ENCODE assay signal across 24 cellular contexts in genomic region chr13:48244159-48244558, GRCh38. TPM values are rescaled to one million over a fixed set of nuclear protein-coding genes. Genes with fewer than 3 reads are reported as not detected.
DNase-seq lines count a peak whose midpoint lies in the region; ATAC-seq, FAIRE-seq and TF ChIP-seq lines count a peak whose summit lies in the region.
"Had no signal": no experiment of that assay in that cellular context is flagged by ENCODE, and none has a peak within 500 bp of the region (broad histone marks: within the 10 kb centered on the region; RNA-seq: fewer than 3 reads in every experiment).

No MANE protein-coding gene starts in this region.

- peaks cover 2% of the 10 kb centered on the region; the same call in 1 of the 3 replicates for H3K79me2 ChIP-seq in K562 (ENCODE audit: control insufficient read depth, insufficient read depth, low read length)

- TF ChIP-seq RAD21 in K562 (CRISPR knock-in tag; conservative IDR thresholded peaks at IDR 0.05 in 1 of 2, IDR thresholded peaks at IDR 0.05 in 1 of 2), result no peak

- intact Hi-C loops in CD4-positive, alpha-beta memory T cell (cut with micrococcal nuclease), result no loop called here
- intact Hi-C loops in K562 (cut with micrococcal nuclease), result no loop called here
- intact Hi-C loops in pancreas (cut with DNase I), result loop anchor here in 1 of 3 donors (10.0 kb wide), 1 partner anchor 51 kb away; no protein-coding TSS in a partner anchor

- H3K4ac ChIP-seq in neuronal stem cell (ENCODE audit: low read length), result no peak overlapping the region

- H2BK12ac ChIP-seq in neuronal stem cell (ENCODE audit: low read length), result no peak overlapping the region

- no peak overlapping the region for H4K91ac ChIP-seq in neuronal stem cell (ENCODE audit: low read depth, low read length, poor library complexity)

- no peak for TF ChIP-seq CTCF in K562 (IDR thresholded peaks at IDR 0.05 in 2 of 3, conservative IDR thresholded peaks at IDR 0.05 in 1 of 3; ENCODE audit: insufficient read depth in 2 of 3, low read depth in 1 of 3, low read length in 3 of 3)
- no peak for TF ChIP-seq CTCF in pancreas (IDR thresholded peaks at IDR 0.05)

- H2BK120ac ChIP-seq in neuronal stem cell (ENCODE audit: low read depth, low read length), result no peak overlapping the region

- no peak overlapping the region for H2AK5ac ChIP-seq in neuronal stem cell (ENCODE audit: low read depth, low read length)

- H2BK15ac ChIP-seq in neuronal stem cell (ENCODE audit: low read length), result no peak overlapping the region

- H4K20me1 ChIP-seq in K562 (replicated peaks; ENCODE audit: control insufficient read depth, insufficient read depth, low read length), result no peaks in the 10 kb centered on the region

- BruUV-seq in K562 (replicated peaks; lab: Mats Ljungman, UMichigan), result no TSS peak

- peak overlapping the region; percentile 59 for H3K27ac Mint-ChIP-seq in activated naive CD8-positive, alpha-beta T cell
- no peak overlapping the region for H3K27ac Mint-ChIP-seq in activated naive CD8-positive, alpha-beta T cell treated with anti-CD3 and anti-CD28 coated beads for 36 hours
- peak overlapping the region in 3 of 7 donors; percentile 4 to 70 (median 31) for H3K27ac Mint-ChIP-seq in CD4-positive, alpha-beta memory T cell

- no peaks in the 10 kb centered on the region for H3K9me3 Mint-ChIP-seq in activated naive CD8-positive, alpha-beta T cell (ENCODE audit: low read depth)
- H3K9me3 Mint-ChIP-seq in activated naive CD8-positive, alpha-beta T cell treated with anti-CD3 and anti-CD28 coated beads for 36 hours, result no peaks in the 10 kb centered on the region
- no peaks in the 10 kb centered on the region for H3K9me3 Mint-ChIP-seq in CD4-positive, alpha-beta memory T cell

- POLR2A ChIA-PET in CD4-positive, alpha-beta memory T cell (lab: Charles Lee; ENCODE audit: partially characterized antibody), result interaction anchor here (1.0 to 2.2 kb wide), 4 partner anchors 9 to 150 kb away, joined by 3 to 6 read pairs (median 5); partner anchors contain the start of gene ITM2B
- POLR2A ChIA-PET in K562 (lab: Yijun Ruan, JAX), result interaction anchor here (1.3 kb wide), 1 partner anchor 11 kb away, joined by 3 read pairs; the partner anchor contains the start of gene ITM2B

- no peak overlapping the region for H2AFZ ChIP-seq in K562 (ENCODE audit: low read depth, low read length)
- no peak overlapping the region for H2AFZ ChIP-seq in neuronal stem cell (ENCODE audit: low read length)

- H3K27me3 ChIP-seq in CD4-positive, alpha-beta memory T cell (ENCODE audit: insufficient read depth, low read length), result no peaks in the 10 kb centered on the region
- H3K27me3 ChIP-seq in K562 (ENCODE audit: control insufficient read depth in 2 of 2, insufficient read depth in 2 of 2, low read length in 2 of 2) (no peaks in the 10 kb centered on the region), pancreas (no peaks in the 10 kb centered on the region), neuronal stem cell (ENCODE audit: control insufficient read depth in 3 of 3, insufficient read depth in 3 of 3, low read depth in 1 of 3, low read length in 3 of 3) (no peaks in the 10 kb centered on the region)

- H3K9me3 ChIP-seq in CD4-positive, alpha-beta memory T cell (ENCODE audit: control insufficient read depth in 1 of 2, low read length in 2 of 2), result no peaks in the 10 kb centered on the region
- H3K9me3 ChIP-seq in K562 (replicated peaks; ENCODE audit: control insufficient read depth, insufficient read depth, low read depth, low read length) (no peaks in the 10 kb centered on the region), pancreas (no peaks in the 10 kb centered on the region), neuronal stem cell (replicated peaks in 1 of 2; ENCODE audit: control insufficient read depth in 2 of 2, insufficient read depth in 1 of 2, low read depth in 1 of 2, low read length in 2 of 2) (no peaks in the 10 kb centered on the region)

- no peak overlapping the region for H3K4me3 Mint-ChIP-seq in activated naive CD8-positive, alpha-beta T cell
- no peak overlapping the region for H3K4me3 Mint-ChIP-seq in activated naive CD8-positive, alpha-beta T cell treated with anti-CD3 and anti-CD28 coated beads for 36 hours
- H3K4me3 Mint-ChIP-seq in CD4-positive, alpha-beta memory T cell, result peak overlapping the region in 6 of 8 donors; percentile 1 to 64 (median 42)

- no peak overlapping the region for H3K27ac ChIP-seq in CD4-positive, alpha-beta memory T cell (ENCODE audit: low read depth, low read length)
- H3K27ac ChIP-seq in K562 (ENCODE audit: extremely low read depth, low read depth, low read length) (no peak overlapping the region), pancreas (no peak overlapping the region), neuronal stem cell (replicated peaks; ENCODE audit: low read length) (no peak overlapping the region)
- H3K27ac ChIP-seq: C4-2B had no signal

- ATAC-seq in K562 (peak; percentile 52; the same call in 2 of the 3 replicates), pancreas (no peak)
- ATAC-seq: HCT116, PC-3, SK-N-SH treated with all-trans-retinoic acid at 6 μM for 48 hours had no signal

- no peak overlapping the region for H2BK5ac ChIP-seq in neuronal stem cell (ENCODE audit: low read length)

- H3K9ac ChIP-seq in K562 (ENCODE audit: insufficient read depth in 1 of 2, low read depth in 2 of 2, low read length in 2 of 2), result no peak overlapping the region
- no peak overlapping the region for H3K9ac ChIP-seq in neuronal stem cell (ENCODE audit: low read depth, low read length, poor library complexity)

- WGBS in K562 (ENCODE audit: insufficient coverage, low coverage, missing lambda C conversion rate), result 80% methylated on average over 1 of the region's 1 CpG
- WGBS in pancreas, 2 donors, result 88 to 89% methylated on average over 1 of the region's 1 CpG
- no CpG with 5 or more reads among the region's 1 CpG for WGBS in neuronal stem cell (ENCODE audit: extremely low coverage in 2 of 2, insufficient read length in 2 of 2, insufficient replicate concordance in 1 of 2), 2 donors

- peaks cover 90% of the 10 kb centered on the region for H3K4me1 ChIP-seq in CD4-positive, alpha-beta memory T cell (ENCODE audit: insufficient read depth, low read length)
- H3K4me1 ChIP-seq in K562 (replicated peaks in 1 of 2; ENCODE audit: control insufficient read depth in 2 of 2, insufficient read depth in 2 of 2, low read length in 2 of 2) (no peaks in the 10 kb centered on the region), pancreas (peaks cover 24 to 31% (median 31%) of the 10 kb centered on the region in 3 donors), neuronal stem cell (ENCODE audit: control insufficient read depth in 2 of 2, insufficient read depth in 1 of 2, low read depth in 1 of 2, low read length in 2 of 2) (no peaks in the 10 kb centered on the region)

- in situ Hi-C loops in K562 (cut with MboI), result no loop called here

- no peak for FAIRE-seq in K562 (lab: Jason Lieb, UNC)
- peak; percentile 9 for FAIRE-seq in pancreas (lab: Jason Lieb, UNC)
- FAIRE-seq: GM12892, GM18507 had no signal

- H3K14ac ChIP-seq in neuronal stem cell (ENCODE audit: low read length), result no peak overlapping the region

- TF ChIP-seq POLR2A in K562 (conservative IDR thresholded peaks at IDR 0.05) (no peak), erythroblast (IDR thresholded peaks at IDR 0.05; ENCODE audit: low read length) (no peak)

- TF ChIP-seq EP300 in K562 (IDR thresholded peaks at IDR 0.05; ENCODE audit: low read length), result no peak

- H3K4me1 Mint-ChIP-seq in activated naive CD8-positive, alpha-beta T cell (ENCODE audit: low read depth), result peaks cover 71% of the 10 kb centered on the region
- H3K4me1 Mint-ChIP-seq in activated naive CD8-positive, alpha-beta T cell treated with anti-CD3 and anti-CD28 coated beads for 36 hours, result peaks cover 50% of the 10 kb centered on the region
- H3K4me1 Mint-ChIP-seq in CD4-positive, alpha-beta memory T cell, result peaks cover 48 to 73% (median 60%) of the 10 kb centered on the region in 4 donors

- H3K9me1 ChIP-seq in K562 (ENCODE audit: control insufficient read depth, insufficient read depth, low read length), result no peaks in the 10 kb centered on the region

- no peak overlapping the region for H4K8ac ChIP-seq in neuronal stem cell (ENCODE audit: low read depth, low read length)

- H3K79me1 ChIP-seq in neuronal stem cell (ENCODE audit: low read depth, low read length), result no peaks in the 10 kb centered on the region

- CTCF ChIA-PET in CD4-positive, alpha-beta memory T cell (lab: Charles Lee; ENCODE audit: partially characterized antibody), result interaction anchor here (0.6 to 1.1 kb wide), 5 partner anchors 9 to 149 kb away, joined by 3 to 5 read pairs (median 3); partner anchors contain the start of gene MED4
- CTCF ChIA-PET in K562 (lab: Yijun Ruan, JAX; ENCODE audit: low intra/inter-chr PET ratio), result no interaction called here

- H3K4me2 ChIP-seq in K562 (ENCODE audit: insufficient read depth, low read length) (no peak overlapping the region), neuronal stem cell (ENCODE audit: insufficient read depth, low read length, poor library complexity, severe bottlenecking) (no peak overlapping the region)

- no peak for DNase-seq in activated naive CD8-positive, alpha-beta T cell treated with anti-CD3 and anti-CD28 coated beads for 36 hours
- DNase-seq in CD4-positive, alpha-beta memory T cell, result no peak
- DNase-seq in K562 (ENCODE audit: extremely low read depth in 1 of 4, low spot score in 3 of 4) (no peak), pancreas (no peak), NCI-H1694 (lab: John Stamatoyannopoulos, UW) (no peak), neuronal stem cell (ENCODE audit: low spot score) (no peak), erythroblast (lab: John Stamatoyannopoulos, UW) (no peak)
- DNase-seq: Calu3, GOT3, KG1, MV-4-11, NCI-H1417, NCI-H187 treated with DMSO at 0.1 percent for 48 hours, NCI-H226, NCI-H524, PC-3, RPMI8226, SIG-M5 had no signal

- H3K4me3 ChIP-seq in CD4-positive, alpha-beta memory T cell (ENCODE audit: low read length in 2 of 2), result no peak overlapping the region
- H3K4me3 ChIP-seq in K562, result no peak overlapping the region
- H3K4me3 ChIP-seq in pancreas, result no peak overlapping the region
- H3K4me3 ChIP-seq in neuronal stem cell (ENCODE audit: low read length in 2 of 2), result no peak overlapping the region

- peaks cover 3% of the 10 kb centered on the region for H3K36me3 Mint-ChIP-seq in activated naive CD8-positive, alpha-beta T cell
- peaks cover 26% of the 10 kb centered on the region for H3K36me3 Mint-ChIP-seq in activated naive CD8-positive, alpha-beta T cell treated with anti-CD3 and anti-CD28 coated beads for 36 hours
- H3K36me3 Mint-ChIP-seq in CD4-positive, alpha-beta memory T cell, result peaks cover 17 to 46% of the 10 kb centered on the region in 2 donors

- H3K23ac ChIP-seq in neuronal stem cell (ENCODE audit: low read depth, low read length, poor library complexity), result no peak overlapping the region

- no peaks in the 10 kb centered on the region for H3K27me3 Mint-ChIP-seq in activated naive CD8-positive, alpha-beta T cell
- no peaks in the 10 kb centered on the region for H3K27me3 Mint-ChIP-seq in activated naive CD8-positive, alpha-beta T cell treated with anti-CD3 and anti-CD28 coated beads for 36 hours
- H3K27me3 Mint-ChIP-seq in CD4-positive, alpha-beta memory T cell, result no peaks in the 10 kb centered on the region

- peaks cover 3% of the 10 kb centered on the region for H3K36me3 ChIP-seq in CD4-positive, alpha-beta memory T cell (ENCODE audit: insufficient read depth, low read length)
- H3K36me3 ChIP-seq in K562 (ENCODE audit: control insufficient read depth, insufficient read depth, low read length) (peaks cover under 1% of the 10 kb centered on the region; the same call in 1 of the 3 replicates), pancreas (peaks cover 0 to 3% (median 0%) of the 10 kb centered on the region in 3 donors), neuronal stem cell (replicated peaks in 1 of 2; ENCODE audit: control insufficient read depth in 2 of 2, insufficient read depth in 2 of 2, low read length in 2 of 2) (peaks cover 0 to 30% of the 10 kb centered on the region in 2 donors)

- no peak overlapping the region for H3K18ac ChIP-seq in neuronal stem cell (ENCODE audit: low read length)

RNA-seq across cellular contexts. Expression of gene ITM2B, which starts 11.2 kb away (rescaled TPM):
- total RNA-seq in activated naive CD8-positive, alpha-beta T cell treated with anti-CD3 and anti-CD28 coated beads for 36 hours, result 10 to 100 TPM; 90.7 to 95.9 TPM
- 100 to 1,000 TPM; 653 to 670 TPM for total RNA-seq in CD4-positive, alpha-beta memory T cell
- 1,000 to 10,000 TPM; 1,454 to 1,558 TPM for polyA plus RNA-seq in CD4-positive, alpha-beta memory T cell
- 19.7 and 43.2 TPM in 2 replicates for total RNA-seq in K562 (2011; cell fraction: chromatin; rRNA removed; ENCODE audit: low replicate concordance)
- 27.6 and 28.0 TPM in 2 replicates for total RNA-seq in K562 (2011; cell fraction: nucleolus; rRNA removed)
- 45.9 and 47.1 TPM in 2 replicates for total RNA-seq in K562 (2011; cell fraction: nucleoplasm; rRNA removed)
- 45.0 and 67.6 TPM in 2 replicates for total RNA-seq in K562 (2014; rRNA removed)
- 49.5 and 54.4 TPM in 2 replicates for total RNA-seq in K562 (2014; rRNA removed; fragmentation: Illumina TruSeq; extraction: Trizol)
- 50.9 and 52.5 TPM in 2 replicates for total RNA-seq in K562 (2015; rRNA removed; fragmentation: Illumina TruSeq; extraction: Trizol)
- 53.3 and 58.4 TPM in 2 replicates for total RNA-seq in K562 (2021)
- 41.2 and 65.6 TPM in 2 replicates for polyA plus RNA-seq in K562 (2011; rRNA removed)
- polyA plus RNA-seq in K562 (2011; cell fraction: cytosol; rRNA removed), result 11.3 and 35.7 TPM in 2 replicates
- polyA plus RNA-seq in K562 (2011; cell fraction: nucleus; rRNA removed), result 11.0 and 29.8 TPM in 2 replicates
- 46.5 and 99.0 TPM in 2 replicates for polyA plus RNA-seq in K562 (2012)
- polyA plus RNA-seq in K562 (2014; fragmentation: Illumina TruSeq; extraction: Trizol), result 57.7 and 83.8 TPM in 2 replicates
- polyA plus RNA-seq in K562 (2014; fragmentation: Nextera tagmentation; extraction: Ambion mirVana), result 10 to 100 TPM; 22.0 to 44.3 TPM
- polyA plus RNA-seq in K562 (2014; rRNA removed), result 34.8 and 36.9 TPM in 2 replicates
- polyA minus RNA-seq in K562 (2011; rRNA and poly(A)+ RNA removed), result 10.6 and 27.5 TPM in 2 replicates
- polyA minus RNA-seq in K562 (2011; cell fraction: cytosol; rRNA and poly(A)+ RNA removed), result 19.5 and 34.5 TPM in 2 replicates
- polyA minus RNA-seq in K562 (2011; cell fraction: nucleus; rRNA and poly(A)+ RNA removed), result 1.5 and 4.4 TPM in 2 replicates
- total RNA-seq in pancreas, result 100 to 1,000 TPM; 138 to 361 (median 186) TPM
- 100 to 1,000 TPM; 114 to 329 TPM for polyA plus RNA-seq in pancreas
- 126 TPM for polyA plus RNA-seq in neuronal stem cell (2013, experiment 1 of 2)
- 119 TPM for polyA plus RNA-seq in neuronal stem cell (2013, experiment 2 of 2)

RNA-seq across cellular contexts. Expression of gene RB1, which starts 59.4 kb away (rescaled TPM):
- total RNA-seq in activated naive CD8-positive, alpha-beta T cell treated with anti-CD3 and anti-CD28 coated beads for 36 hours, result 10 to 100 TPM; 33.0 to 33.7 TPM
- total RNA-seq in CD4-positive, alpha-beta memory T cell, result 10 to 100 TPM; 20.0 to 26.0 TPM
- 10 to 100 TPM; 14.9 to 20.2 TPM for polyA plus RNA-seq in CD4-positive, alpha-beta memory T cell
- 4.8 and 26.2 TPM in 2 replicates for total RNA-seq in K562 (2011; cell fraction: chromatin; rRNA removed; ENCODE audit: low replicate concordance)
- 3.2 and 3.8 TPM in 2 replicates for total RNA-seq in K562 (2011; cell fraction: nucleolus; rRNA removed)
- 6.3 and 10.3 TPM in 2 replicates for total RNA-seq in K562 (2011; cell fraction: nucleoplasm; rRNA removed)
- total RNA-seq in K562 (2014; rRNA removed), result 10.5 and 12.4 TPM in 2 replicates
- total RNA-seq in K562 (2014; rRNA removed; fragmentation: Illumina TruSeq; extraction: Trizol), result 22.0 TPM in 2 replicates
- 18.2 and 19.0 TPM in 2 replicates for total RNA-seq in K562 (2015; rRNA removed; fragmentation: Illumina TruSeq; extraction: Trizol)
- 17.9 and 20.9 TPM in 2 replicates for total RNA-seq in K562 (2021)
- 13.2 and 23.8 TPM in 2 replicates for polyA plus RNA-seq in K562 (2011; rRNA removed)
- 3.3 and 6.5 TPM in 2 replicates for polyA plus RNA-seq in K562 (2011; cell fraction: cytosol; rRNA removed)
- polyA plus RNA-seq in K562 (2011; cell fraction: nucleus; rRNA removed), result 4.7 and 10.2 TPM in 2 replicates
- 13.2 and 20.1 TPM in 2 replicates for polyA plus RNA-seq in K562 (2012)
- 16.9 and 21.2 TPM in 2 replicates for polyA plus RNA-seq in K562 (2014; fragmentation: Illumina TruSeq; extraction: Trizol)
- polyA plus RNA-seq in K562 (2014; fragmentation: Nextera tagmentation; extraction: Ambion mirVana), result 1 to 10 TPM; 5.0 to 6.5 TPM
- polyA plus RNA-seq in K562 (2014; rRNA removed), result 9.3 and 13.2 TPM in 2 replicates
- 16.9 and 18.8 TPM in 2 replicates for polyA minus RNA-seq in K562 (2011; rRNA and poly(A)+ RNA removed)
- 7.5 and 8.3 TPM in 2 replicates for polyA minus RNA-seq in K562 (2011; cell fraction: cytosol; rRNA and poly(A)+ RNA removed)
- polyA minus RNA-seq in K562 (2011; cell fraction: nucleus; rRNA and poly(A)+ RNA removed), result 7.5 and 12.7 TPM in 2 replicates
- 10 to 100 TPM in 4 of 6 donors, 1 to 10 TPM in 2; 7.5 to 23.0 (median 12.5) TPM for total RNA-seq in pancreas
- 1 to 10 TPM; 5.0 to 10.0 TPM for polyA plus RNA-seq in pancreas
- polyA plus RNA-seq in neuronal stem cell (2013, experiment 1 of 2), result 25.4 TPM
- polyA plus RNA-seq in neuronal stem cell (2013, experiment 2 of 2), result 25.5 TPM

Comparison
In these comparisons a context has a peak if more than half of its experiments do, and no peak if none do; other contexts are left out.
1. H3K4me3 Mint-ChIP-seq: peak in CD4-positive, alpha-beta memory T cell (6 of 8); none in activated naive CD8-positive, alpha-beta T cell (single experiment) and activated naive CD8-positive, alpha-beta T cell treated with anti-CD3 and anti-CD28 coated beads for 36 hours (single experiment).